ENCODE assay signal across 8 cellular contexts in genomic region chr19:52248256-52248655, GRCh38. TPM values are rescaled to one million over a fixed set of nuclear protein-coding genes. Genes with fewer than 3 reads are reported as not detected.
DNase-seq lines count a peak whose midpoint lies in the region.

No MANE protein-coding gene starts in this region.

- CTCF ChIA-PET in activated naive CD4-positive, alpha-beta T cell treated with anti-CD3 and anti-CD28 coated beads, Interleukin-2, amount 10 ng/mL, durations not matched to agents 7 days and 5 days (lab: Charles Lee), result interaction anchor here (1.4 to 1.6 kb wide), 2 partner anchors 11 to 501 kb away, joined by 5 read pairs; no protein-coding TSS in a partner anchor

- peaks cover 20% of the 10 kb centered on the region for H3K9me3 Mint-ChIP-seq in activated naive CD4-positive, alpha-beta T cell treated with anti-CD3 and anti-CD28 coated beads, Interleukin-2, amount 10 ng/mL, durations not matched to agents 7 days and 5 days

- no peak overlapping the region for H3K27ac Mint-ChIP-seq in activated naive CD4-positive, alpha-beta T cell treated with anti-CD3 and anti-CD28 coated beads, Interleukin-2, amount 10 ng/mL, durations not matched to agents 7 days and 5 days

- peak; percentile 74 for DNase-seq in activated CD8-positive, alpha-beta memory T cell treated with anti-CD3 and anti-CD28 coated beads for 24 hours
- no peak for DNase-seq in activated CD8-positive, alpha-beta memory T cell treated with anti-CD3 and anti-CD28 coated beads, Interleukin-2, amount 50 U/mL, for 48 hours
- peak; percentile 54 for DNase-seq in RPMI7951 (ENCODE audit: low read depth)
- peak; percentile 73 for DNase-seq in activated naive CD4-positive, alpha-beta T cell treated with anti-CD3 and anti-CD28 coated beads, Interleukin-2, amount 10 ng/mL, durations not matched to agents 7 days and 5 days
- peak; percentile 26 for DNase-seq in hepatic stellate cell (ENCODE audit: low spot score)
- peak; percentile 64 to 73 for DNase-seq in stimulated activated CD4-positive, alpha-beta T cell treated with anti-CD3 and anti-CD28 coated beads, Interleukin-2, amount 100 ng/mL, for 24 hours
- no peak for DNase-seq in NCI-H2107 (lab: John Stamatoyannopoulos, UW)
- no peak for DNase-seq in cerebellum (ENCODE audit: low spot score)

- no peaks in the 10 kb centered on the region for H3K4me1 Mint-ChIP-seq in activated naive CD4-positive, alpha-beta T cell treated with anti-CD3 and anti-CD28 coated beads, Interleukin-2, amount 10 ng/mL, durations not matched to agents 7 days and 5 days

- H3K4me3 Mint-ChIP-seq in activated naive CD4-positive, alpha-beta T cell treated with anti-CD3 and anti-CD28 coated beads, Interleukin-2, amount 10 ng/mL, durations not matched to agents 7 days and 5 days, result no peak overlapping the region

- no peaks in the 10 kb centered on the region for H3K27me3 Mint-ChIP-seq in activated naive CD4-positive, alpha-beta T cell treated with anti-CD3 and anti-CD28 coated beads, Interleukin-2, amount 10 ng/mL, durations not matched to agents 7 days and 5 days

- no peaks in the 10 kb centered on the region for H3K36me3 Mint-ChIP-seq in activated naive CD4-positive, alpha-beta T cell treated with anti-CD3 and anti-CD28 coated beads, Interleukin-2, amount 10 ng/mL, durations not matched to agents 7 days and 5 days

RNA-seq across cellular contexts. Expression of gene ZNF766, which starts 21.1 kb away (rescaled TPM):
- total RNA-seq in RPMI7951 (2014; rRNA removed; shearing (Covaris generic)), result 11.7 and 13.8 TPM in 2 replicates
- total RNA-seq in cerebellum, result 15.8 TPM

RNA-seq across cellular contexts. Expression of gene ZNF480, which starts 48.7 kb away (rescaled TPM):
- total RNA-seq in RPMI7951 (2014; rRNA removed; shearing (Covaris generic)), result 8.7 and 10.8 TPM in 2 replicates
- total RNA-seq in cerebellum, result 11.1 TPM

RNA-seq across cellular contexts. Expression of gene PPP2R1A, which starts 58.4 kb away (rescaled TPM):
- 137 and 233 TPM in 2 replicates for total RNA-seq in RPMI7951 (2014; rRNA removed; shearing (Covaris generic))
- 127 TPM for total RNA-seq in cerebellum

Comparison
In these comparisons a context has a peak if more than half of its experiments do, and no peak if none do; other contexts are left out.
1. DNase-seq: peak in activated CD8-positive, alpha-beta memory T cell treated with anti-CD3 and anti-CD28 coated beads for 24 hours (single experiment), RPMI7951 (single experiment), activated naive CD4-positive, alpha-beta T cell treated with anti-CD3 and anti-CD28 coated beads, Interleukin-2, amount 10 ng/mL, durations not matched to agents 7 days and 5 days (single experiment), hepatic stellate cell (single experiment) and stimulated activated CD4-positive, alpha-beta T cell treated with anti-CD3 and anti-CD28 coated beads, Interleukin-2, amount 100 ng/mL, for 24 hours (2 of 2); none in activated CD8-positive, alpha-beta memory T cell treated with anti-CD3 and anti-CD28 coated beads, Interleukin-2, amount 50 U/mL, for 48 hours (single experiment), NCI-H2107 (single experiment) and cerebellum (single experiment).